1 cellular context compared by ENCODE assay signal in genomic region chr16:29663020-29663828, GRCh38.
TF ChIP-seq lines count a peak whose summit lies in the region.

Gene SPN, plus strand, starts transcription at chr16:29663247. Its CDS starts 482 bp downstream, at chr16:29663729.

TF ChIP-seq in IMR-90, 13 proteins besides CTCF, POLR2A, EP300 and RAD21:
- no peak for TF ChIP-seq MAZ (IDR thresholded peaks at IDR 0.05; ENCODE audit: borderline replicate concordance, low read depth, low read length)
- no peak for TF ChIP-seq FOS (IDR thresholded peaks at IDR 0.05; ENCODE audit: low read depth, low read length)
- TF ChIP-seq MXI1 (IDR thresholded peaks at IDR 0.05; ENCODE audit: borderline replicate concordance, low read depth, low read length) = no peak
- TF ChIP-seq NFE2L2 (IDR thresholded peaks at IDR 0.05; ENCODE audit: low read depth, low read length) = no peak
- TF ChIP-seq MAFK (IDR thresholded peaks at IDR 0.05; ENCODE audit: low read depth, low read length) = no peak
- no peak for TF ChIP-seq USF2 (IDR thresholded peaks at IDR 0.05; ENCODE audit: low read depth, low read length)
- TF ChIP-seq CHD1 (IDR thresholded peaks at IDR 0.05; ENCODE audit: low read depth, low read length) = no peak
- TF ChIP-seq ELK1 (IDR thresholded peaks at IDR 0.05; ENCODE audit: borderline replicate concordance, low read depth, low read length) = no peak
- TF ChIP-seq CEBPB (IDR thresholded peaks at IDR 0.05; ENCODE audit: low read depth, low read length) = no peak
- no peak for TF ChIP-seq RFX5 (IDR thresholded peaks at IDR 0.05; ENCODE audit: low read depth, low read length)
- no peak for TF ChIP-seq SMC3 (IDR thresholded peaks at IDR 0.05; ENCODE audit: low read depth, low read length)
- TF ChIP-seq BHLHE40 (IDR thresholded peaks at IDR 0.05; ENCODE audit: low read depth, low read length) = no peak
TF ChIP-seq in IMR-90: peak in this region for 0.
